Comparison of ENCODE assay signal across 8 cellular contexts in the genomic region with DNA sequence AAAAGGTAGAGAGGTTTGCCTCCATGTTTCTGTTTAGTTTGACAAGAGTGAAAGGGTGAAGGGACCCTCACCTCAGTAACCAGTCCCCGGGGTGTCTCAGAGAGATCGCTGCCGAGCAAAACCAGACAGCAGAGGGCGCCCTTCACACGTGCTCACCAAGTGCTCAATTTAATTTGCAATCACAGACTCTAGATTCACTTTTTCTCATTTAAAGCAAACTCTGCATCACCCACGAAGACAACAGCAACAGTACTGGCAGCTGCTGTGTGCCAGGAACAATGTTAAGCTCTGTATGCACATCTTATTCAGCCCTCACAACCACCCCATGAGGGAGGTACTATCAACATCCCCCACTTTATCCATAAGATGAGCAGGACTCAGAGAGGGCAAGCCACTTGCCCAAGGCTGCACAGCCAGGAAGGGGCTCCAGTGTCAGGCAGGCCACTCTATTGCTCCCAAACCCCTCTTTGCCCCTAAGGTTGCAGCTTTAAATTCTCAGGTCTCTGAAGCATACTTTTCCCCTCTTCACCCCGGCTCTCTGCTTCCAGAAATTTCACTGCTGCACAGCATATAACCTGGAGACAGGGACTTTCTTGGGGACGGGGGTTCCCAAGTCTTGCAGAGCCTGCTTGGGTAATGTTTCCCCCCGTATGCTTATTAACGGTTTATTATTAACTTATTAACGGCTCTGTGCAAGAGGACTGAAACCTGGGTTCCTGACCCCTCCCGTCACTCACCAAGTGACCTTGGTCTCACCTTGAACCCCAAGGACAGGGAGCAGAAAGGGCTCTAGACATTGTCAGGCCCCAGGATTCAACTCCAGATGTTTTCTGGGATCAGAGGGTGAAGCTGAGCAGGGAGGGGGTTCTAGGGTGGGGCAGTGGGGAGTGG.
DNase-seq lines count a peak whose midpoint lies in the region; ATAC-seq and TF ChIP-seq lines count a peak whose summit lies in the region.

No MANE protein-coding gene starts in this region.

- no peaks in the 10 kb centered on the region for H3K27me3 ChIP-seq in SU-DHL-6 (ENCODE audit: low read length)
- peaks cover 0 to 44% (median 22%) of the 10 kb centered on the region in 7 donors for H3K27me3 ChIP-seq in heart right ventricle

- peak; percentile 81 for TF ChIP-seq CTCF in SU-DHL-6 (IDR thresholded peaks at IDR 0.05; ENCODE audit: insufficient read depth, low read length, poor library complexity, severe bottlenecking)
- peak; percentile 61 to 95 (median 93) for TF ChIP-seq CTCF in heart right ventricle (IDR thresholded peaks at IDR 0.05)
- TF ChIP-seq CTCF in retinal pigment epithelial cell (conservative IDR thresholded peaks at IDR 0.05; ENCODE audit: low read depth, low read length) = peak; percentile 87

- H3K4me1 Mint-ChIP-seq in activated naive CD8-positive, alpha-beta T cell treated with anti-CD3 and anti-CD28 coated beads, Interleukin-2, amount 50 U/mL, for 24 hours = no peaks in the 10 kb centered on the region

- peaks cover 10% of the 10 kb centered on the region for H3K27me3 Mint-ChIP-seq in activated naive CD8-positive, alpha-beta T cell treated with anti-CD3 and anti-CD28 coated beads, Interleukin-2, amount 50 U/mL, for 24 hours

- DNase-seq in GM04504 (ENCODE audit: low read depth) (peak; percentile 31), MV-4-11 (lab: John Stamatoyannopoulos, UW) (peak; percentile 48), heart right ventricle (peak; percentile 64 to 78), retinal pigment epithelial cell (ENCODE audit: low read depth) (peak; percentile 17), cerebellar nuclear complex (lab: John Stamatoyannopoulos, UW) (no peak), 8988T (no peak)
- peak; percentile 81 for DNase-seq in activated naive CD8-positive, alpha-beta T cell treated with anti-CD3 and anti-CD28 coated beads, Interleukin-2, amount 50 U/mL, for 24 hours

- H3K27ac Mint-ChIP-seq in activated naive CD8-positive, alpha-beta T cell treated with anti-CD3 and anti-CD28 coated beads, Interleukin-2, amount 50 U/mL, for 24 hours = no peak overlapping the region

- H3K27ac ChIP-seq in SU-DHL-6 (ENCODE audit: low read depth, low read length) = no peak overlapping the region
- H3K27ac ChIP-seq in heart right ventricle = no peak overlapping the region

- H3K79me2 ChIP-seq in SU-DHL-6 (ENCODE audit: insufficient read depth, low read length) = no peaks in the 10 kb centered on the region

- H3K9me3 ChIP-seq in SU-DHL-6 (ENCODE audit: insufficient read depth, low read length) (no peaks in the 10 kb centered on the region), heart right ventricle (no peaks in the 10 kb centered on the region)

- intact Hi-C loops in heart right ventricle (cut with DNase I) = loop anchor here (1.0 to 10.0 kb wide), 9 partner anchors 92 to 225 kb away; partner anchors contain the start of genes ZNF319 (in 6 of the 10), CFAP20 (in 5 of the 10) and USB1 (in 4 of the 10)

- H3K9me3 Mint-ChIP-seq in activated naive CD8-positive, alpha-beta T cell treated with anti-CD3 and anti-CD28 coated beads, Interleukin-2, amount 50 U/mL, for 24 hours = no peaks in the 10 kb centered on the region

- no peak overlapping the region for H2AFZ ChIP-seq in SU-DHL-6 (ENCODE audit: low read depth, low read length, severe bottlenecking)

- H3K4me3 Mint-ChIP-seq in activated naive CD8-positive, alpha-beta T cell treated with anti-CD3 and anti-CD28 coated beads, Interleukin-2, amount 50 U/mL, for 24 hours = no peak overlapping the region

- ATAC-seq in activated naive CD8-positive, alpha-beta T cell treated with anti-CD3 and anti-CD28 coated beads, Interleukin-2, amount 50 U/mL, for 24 hours = peak; percentile 86
- peak; percentile 61 to 87 (median 76) for ATAC-seq in heart right ventricle

- WGBS in heart right ventricle, 2 donors = 34 to 36% methylated on average over 12 of the region's 12 CpGs

- H3F3A ChIP-seq in SU-DHL-6 (ENCODE audit: insufficient read depth) = no peaks in the 10 kb centered on the region

- H3K4me3 ChIP-seq in SU-DHL-6 (ENCODE audit: insufficient read depth, low read length, poor library complexity, severe bottlenecking) (no peak overlapping the region), heart right ventricle (no peak overlapping the region), retinal pigment epithelial cell (ENCODE audit: low read length) (no peak overlapping the region)

- no peaks in the 10 kb centered on the region for H4K20me1 ChIP-seq in SU-DHL-6 (ENCODE audit: low read depth, low read length)

- H3K4me1 ChIP-seq in heart right ventricle = peaks cover 0 to 12% (median 0%) of the 10 kb centered on the region in 9 donors

- no peak overlapping the region for H3K9ac ChIP-seq in SU-DHL-6 (ENCODE audit: low read length)

- H3K4me2 ChIP-seq in SU-DHL-6 (ENCODE audit: low read depth, low read length, poor library complexity, severe bottlenecking) = no peak overlapping the region

- no peaks in the 10 kb centered on the region for H3K36me3 Mint-ChIP-seq in activated naive CD8-positive, alpha-beta T cell treated with anti-CD3 and anti-CD28 coated beads, Interleukin-2, amount 50 U/mL, for 24 hours (ENCODE audit: low read depth)

- H3K9me2 ChIP-seq in SU-DHL-6 (replicated peaks; ENCODE audit: insufficient read depth, low read length) = no peaks in the 10 kb centered on the region

- no peaks in the 10 kb centered on the region for H3K36me3 ChIP-seq in SU-DHL-6 (ENCODE audit: low read length)
- no peaks in the 10 kb centered on the region for H3K36me3 ChIP-seq in heart right ventricle

Comparison
In these comparisons a context has a peak if more than half of its experiments do, and no peak if none do; other contexts are left out.
1. DNase-seq: peak in GM04504 (single experiment), MV-4-11 (single experiment), activated naive CD8-positive, alpha-beta T cell treated with anti-CD3 and anti-CD28 coated beads, Interleukin-2, amount 50 U/mL, for 24 hours (single experiment), heart right ventricle (2 of 2) and retinal pigment epithelial cell (single experiment); none in cerebellar nuclear complex (0 of 2) and 8988T (single experiment).
2. Peak in every context shown above with its lines, with median percentiles within 50 percentile points of each other: CTCF ChIP-seq.